ENCODE assay signal across 9 cellular contexts in the genomic region with DNA sequence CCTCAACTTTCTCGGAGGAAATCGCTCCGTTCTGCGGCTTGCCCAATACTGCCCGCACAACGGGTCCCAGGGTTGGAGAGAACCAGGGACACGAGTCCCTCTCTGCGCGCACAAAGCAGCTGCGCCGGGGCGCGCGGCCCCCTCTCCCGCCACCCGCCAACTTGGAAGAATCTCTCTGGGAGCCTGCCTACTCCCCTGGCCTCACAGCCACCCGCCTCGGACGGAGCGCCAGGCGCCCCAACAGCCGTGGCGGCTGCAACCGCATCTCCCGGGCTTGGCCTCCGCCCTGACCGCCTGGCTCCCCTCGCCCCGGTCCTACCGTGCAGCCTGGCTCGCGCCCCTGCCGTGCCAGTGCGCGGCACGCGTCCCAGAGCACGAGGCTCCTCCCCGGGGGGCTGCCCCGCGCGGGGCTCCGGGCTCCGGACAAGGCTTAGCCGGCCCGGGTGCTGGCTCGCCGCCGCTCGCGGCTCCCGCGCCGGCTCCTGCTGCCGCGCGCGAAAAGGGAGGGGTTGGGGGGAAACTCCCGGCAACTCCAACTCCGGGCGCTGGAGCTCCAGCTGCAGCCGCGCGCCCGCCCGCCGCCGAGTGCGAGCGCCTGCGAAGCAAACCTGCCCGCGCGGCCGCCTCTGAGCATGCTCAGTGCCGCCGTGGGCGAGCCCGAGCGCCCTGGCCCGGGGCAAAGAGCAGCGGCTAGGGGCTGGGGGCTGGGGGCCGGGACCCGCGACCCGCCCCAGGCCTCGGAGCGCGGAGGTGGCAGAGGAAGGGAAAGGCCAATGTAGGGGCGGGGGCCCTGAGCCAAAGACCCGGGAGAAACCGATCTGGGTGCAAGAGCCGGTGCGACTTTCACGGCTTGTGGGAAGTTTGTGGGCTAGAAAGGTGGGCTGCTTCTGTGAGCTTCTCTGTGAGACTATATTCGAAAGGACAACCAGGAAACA. TPM values are rescaled to one million over a fixed set of nuclear protein-coding genes. Genes with fewer than 3 reads are reported as not detected.
A peak's percentile ranks its signal among the peaks of the same experiment; 100 is the strongest.
DNase-seq lines count a peak whose midpoint lies in the region; ATAC-seq and TF ChIP-seq lines count a peak whose summit lies in the region.
"Had no signal": no experiment of that assay in that cellular context is flagged by ENCODE, and none has a peak within 500 bp of the region (broad histone marks: within the 10 kb centered on the region; RNA-seq: fewer than 3 reads in every experiment).

A gene (minus strand): TSS at position 589 of the 935 bp plus-strand sequence. CDS start 75,329 bp downstream, outside the sequence.

- peaks cover 29% of the 10 kb centered on the region for H3K27me3 ChIP-seq in adrenal gland
- H3K27me3 ChIP-seq in heart left ventricle, result peaks cover 0 to 47% (median 0%) of the 10 kb centered on the region in 9 donors

- DNase-seq in D341Med (ENCODE audit: low spot score), result peak; percentile 69
- peak; percentile 80 for DNase-seq in NCI-H2107 (lab: John Stamatoyannopoulos, UW)
- DNase-seq in adrenal gland, result peak in 6 of 7 donors; percentile 28 to 52 (median 48)
- peak; percentile 76 to 89 (median 84) for DNase-seq in heart left ventricle
- DNase-seq in omental fat pad (ENCODE audit: low spot score), result peak; percentile 28
- DNase-seq in NCI-H1694 (lab: John Stamatoyannopoulos, UW), result no peak

- ATAC-seq in GM21529 (IDR thresholded peaks at IDR 0.05; ENCODE audit: unreplicated experiment), result peak; percentile 54
- ATAC-seq in heart left ventricle, result peak; percentile 39 to 92 (median 84)
- peak; percentile 77 for ATAC-seq in omental fat pad (ENCODE audit: low FRiP score)
- no peak for ATAC-seq in GM19455 (IDR thresholded peaks at IDR 0.05; ENCODE audit: unreplicated experiment)

- 1 to 2% (median 1%) methylated on average over 18 to 96 of the region's 96 CpGs for WGBS in adrenal gland, 4 donors
- 0 to 1% (median 0%) methylated on average over 23 to 96 of the region's 96 CpGs for WGBS in heart left ventricle, 4 donors

- H3K27ac ChIP-seq in adrenal gland (no peak within 1 kb of the TSS), heart left ventricle (peak within 1 kb of the TSS; percentile 56 to 93 (median 85))

- intact Hi-C loops in adrenal gland (cut with DNase I), result no loop called here
- intact Hi-C loops in heart left ventricle (cut with DNase I), result loop anchor here (2.0 to 10.0 kb wide), 12 partner anchors 38 to 315 kb away; no protein-coding TSS in a partner anchor

- H3K4me1 ChIP-seq in adrenal gland (replicated peaks in 1 of 2), result peaks cover 8 to 11% of the 10 kb centered on the region in 2 donors
- peaks cover 4 to 44% (median 13%) of the 10 kb centered on the region in 12 donors for H3K4me1 ChIP-seq in heart left ventricle

- TF ChIP-seq CTCF in adrenal gland (IDR thresholded peaks at IDR 0.05) (no peak), heart left ventricle (IDR thresholded peaks at IDR 0.05) (no peak), omental fat pad (IDR thresholded peaks at IDR 0.05) (no peak)

- H3K9me3 ChIP-seq in adrenal gland (replicated peaks in 1 of 3) (no peaks in the 10 kb centered on the region), heart left ventricle (no peaks in the 10 kb centered on the region)

- TF ChIP-seq POLR2A in adrenal gland (IDR thresholded peaks at IDR 0.05) (no peak), heart left ventricle (IDR thresholded peaks at IDR 0.05) (peak in 1 of 2 donors; percentile 55)

- H3K4me3 ChIP-seq in adrenal gland (peak within 1 kb of the TSS in 2 of 4 donors; percentile 8 to 71), heart left ventricle (peak within 1 kb of the TSS; percentile 65 to 90 (median 76))

- H3K36me3 ChIP-seq in adrenal gland (replicated peaks in 1 of 2) (no peaks in the 10 kb centered on the region), heart left ventricle (no peaks in the 10 kb centered on the region)

RNA-seq across cellular contexts. Expression of the gene that starts here (rescaled TPM):
- under 1 TPM; 0.06 to 0.74 (median 0.64) TPM for total RNA-seq in adrenal gland
- polyA plus RNA-seq in adrenal gland, result 1 to 10 TPM in 2 of 3 donors, under 1 TPM in 1; 0.32 to 1.1 (median 1.1) TPM
- total RNA-seq in heart left ventricle, result 10 to 100 TPM; 12.5 to 30.9 (median 22.5) TPM
- 10 to 100 TPM; 23.7 to 57.3 TPM for polyA plus RNA-seq in heart left ventricle
- 10 to 100 TPM in 2 of 4 donors, 1 to 10 TPM in 2; 4.4 to 19.9 (median 8.2) TPM for total RNA-seq in omental fat pad
- total RNA-seq: T-helper 2 cell treated with Interferon-gamma antibody and Interleukin-4, amounts not matched to agents 100 ng/mL and 5 ng/mL, for 36 hours had no signal

Comparison
In these comparisons a context has a peak if more than half of its experiments do, and no peak if none do; other contexts are left out.
1. RNA of the gene that starts here (polyA plus RNA-seq): 23.7 to 57.3 TPM in heart left ventricle; 0.32 to 1.1 TPM in adrenal gland; every median in the first group is over 10 times any median in the second.
2. H3K27ac ChIP-seq: peak in heart left ventricle (12 of 12); none in adrenal gland (0 of 5).
3. intact Hi-C loops: an anchor here in heart left ventricle (2.0 to 10.0 kb wide); none called in adrenal gland.